In the genomic region with DNA sequence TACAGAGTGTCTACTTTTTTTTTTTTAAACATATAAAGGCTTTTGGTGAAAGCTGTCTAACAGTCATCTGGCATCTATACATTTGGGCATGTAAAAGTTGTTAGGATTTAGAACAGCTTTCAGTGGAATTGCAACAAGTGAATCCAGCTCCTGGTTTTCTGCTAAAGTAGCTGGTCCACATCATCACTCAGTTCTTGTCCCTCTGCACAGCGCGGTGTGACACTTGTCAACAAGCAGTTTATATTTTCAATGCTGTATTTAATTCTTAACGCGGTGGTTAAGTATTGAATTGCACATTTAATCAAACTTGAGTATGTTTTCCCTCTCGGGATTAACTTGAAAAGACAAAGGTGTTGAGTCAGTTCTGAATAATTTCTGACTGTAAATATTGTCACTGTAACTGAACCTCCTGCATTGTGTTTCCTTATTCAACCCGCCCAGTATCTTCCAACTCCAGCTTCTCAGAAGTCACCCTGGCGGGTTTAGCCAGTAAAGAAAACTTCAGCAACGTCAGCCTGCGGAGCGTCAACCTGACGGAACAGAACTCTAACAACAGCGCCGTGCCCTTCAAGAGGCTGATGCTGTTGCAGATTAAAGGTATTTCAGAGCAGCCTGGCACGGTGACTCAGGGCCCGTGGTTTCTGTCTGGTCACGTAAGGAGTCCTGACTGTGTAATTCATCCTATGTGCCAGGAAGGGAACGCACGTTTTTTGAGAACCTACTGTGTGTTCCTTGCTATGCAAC, we compare ENCODE assay signal across 8 cellular contexts.
DNase-seq lines count a peak whose midpoint lies in the region; ATAC-seq, FAIRE-seq and TF ChIP-seq lines count a peak whose summit lies in the region.
"Not testable (repeated sequence)": the region's sequence is repeated elsewhere in the genome, so short reads cannot be mapped to it uniquely, and the experiment has no call there.

No MANE protein-coding gene starts in this region.

- CTCF ChIA-PET in A549 (lab: Yijun Ruan, JAX), result interaction anchor here (0.8 to 3.1 kb wide), 10 partner anchors 8 to 303 kb away, joined by 3 to 32 read pairs (median 4); no protein-coding TSS in a partner anchor
- CTCF ChIA-PET in activated CD4-positive, alpha-beta memory T cell treated with anti-CD3 and anti-CD28 coated beads, Interleukin-2, amount 10 ng/mL, durations not matched to agents 7 days and 5 days (lab: Charles Lee), result interaction anchor here (1.1 to 2.6 kb wide), 3 partner anchors 8 to 52 kb away, joined by 3 to 16 read pairs (median 10); no protein-coding TSS in a partner anchor
- CTCF ChIA-PET in endothelial cell of umbilical vein (lab: Charles Lee), result interaction anchor here (1.7 to 3.4 kb wide), 2 partner anchors 8 to 25 kb away, joined by 10 read pairs; no protein-coding TSS in a partner anchor
- CTCF ChIA-PET in naive thymus-derived CD4-positive, alpha-beta T cell (lab: Charles Lee), result interaction anchor here (0.8 to 2.8 kb wide), 6 partner anchors 8 to 23 kb away, joined by 3 to 9 read pairs (median 4); no protein-coding TSS in a partner anchor

- peaks cover 71% of the 10 kb centered on the region for H3K36me3 Mint-ChIP-seq in activated CD4-positive, alpha-beta memory T cell treated with anti-CD3 and anti-CD28 coated beads, Interleukin-2, amount 10 ng/mL, durations not matched to agents 7 days and 5 days (ENCODE audit: low read depth)
- H3K36me3 Mint-ChIP-seq in naive thymus-derived CD4-positive, alpha-beta T cell, result peaks cover 0 to 20% (median 0%) of the 10 kb centered on the region in 5 donors

- peaks cover 21% of the 10 kb centered on the region for H3K9me3 Mint-ChIP-seq in activated CD4-positive, alpha-beta memory T cell treated with anti-CD3 and anti-CD28 coated beads, Interleukin-2, amount 10 ng/mL, durations not matched to agents 7 days and 5 days
- H3K9me3 Mint-ChIP-seq in naive thymus-derived CD4-positive, alpha-beta T cell, result not testable (repeated sequence)

- TF ChIP-seq POLR2A in A549 (IDR thresholded peaks at IDR 0.05; ENCODE audit: low read length); endothelial cell of umbilical vein (IDR thresholded peaks at IDR 0.05; ENCODE audit: low read depth, low read length): not testable (repeated sequence)

- intact Hi-C loops in endothelial cell of umbilical vein (cut with micrococcal nuclease), result not testable (repeated sequence)
- intact Hi-C loops in naive thymus-derived CD4-positive, alpha-beta T cell (cut with micrococcal nuclease), result loop anchor here (1.0 kb wide), 2 partner anchors 8 to 9 kb away; no protein-coding TSS in a partner anchor

- TF ChIP-seq EP300 in A549 (IDR thresholded peaks at IDR 0.05), result peak in 1 of 2 experiments; percentile 41; a peak in 1 of 5 replicates

- not testable (repeated sequence) for H2AFZ ChIP-seq in endothelial cell of umbilical vein (ENCODE audit: low read depth, low read length)

- dilution Hi-C loops in endothelial cell of umbilical vein (cut with MboI; ENCODE audit: extremely low pct_ligation_motif_present, low sequenced_read_pairs), result not testable (repeated sequence)

- TF ChIP-seq RAD21 in A549 (conservative IDR thresholded peaks at IDR 0.05 in 1 of 2, IDR thresholded peaks at IDR 0.05 in 1 of 2), result not testable (repeated sequence)

- not testable (repeated sequence) for TF ChIP-seq CTCF in A549 (IDR thresholded peaks at IDR 0.05); endothelial cell of umbilical vein (IDR thresholded peaks at IDR 0.05; ENCODE audit: extremely low read depth in 1 of 2, insufficient read depth in 1 of 2, low read depth in 1 of 2, low read length in 2 of 2)

- H3K27me3 ChIP-seq in endothelial cell of umbilical vein (ENCODE audit: control insufficient read depth in 2 of 2, insufficient read depth in 2 of 2, low read length in 2 of 2); naive thymus-derived CD4-positive, alpha-beta T cell (ENCODE audit: control insufficient read depth in 2 of 2, insufficient read depth in 2 of 2, low read length in 2 of 2): not testable (repeated sequence)

- not testable (repeated sequence) for H4K20me1 ChIP-seq in endothelial cell of umbilical vein (replicated peaks; ENCODE audit: control insufficient read depth, extremely low read depth, insufficient read depth, low read length)

- not testable (repeated sequence) for BruUV-seq in endothelial cell of umbilical vein (replicated peaks; lab: Mats Ljungman, UMichigan)

- WGBS in A549 (ENCODE audit: missing lambda C conversion rate), result 2% methylated on average over 17 of the region's 18 CpGs

- DNase-seq in A549 (ENCODE audit: low read depth in 1 of 2, low spot score in 1 of 2), result peak in 1 of 2 experiments; percentile 81
- DNase-seq in HT1080 (ENCODE audit: low read depth), result peak; percentile 80
- DNase-seq in SW480 (ENCODE audit: low spot score), result peak; percentile 40
- peak; percentile 87 for DNase-seq in activated CD4-positive, alpha-beta memory T cell treated with anti-CD3 and anti-CD28 coated beads, Interleukin-2, amount 10 ng/mL, durations not matched to agents 7 days and 5 days
- peak; percentile 62 for DNase-seq in activated gamma-delta T cell treated with anti-CD3 and anti-CD28 coated beads, Interleukin-2, amount 50 U/mL, for 16 hours (ENCODE audit: low read depth)
- not testable (repeated sequence) for DNase-seq in endothelial cell of umbilical vein (ENCODE audit: low read depth, low spot score)
- peak in 8 of 9 donors; percentile 32 to 63 (median 52) for DNase-seq in naive thymus-derived CD4-positive, alpha-beta T cell
- DNase-seq in stimulated activated CD4-positive, alpha-beta T cell treated with anti-CD3 and anti-CD28 coated beads, TNF-alpha, amount 100 ng/mL, for 24 hours (ENCODE audit: low read depth in 3 of 3), result peak in 2 of 3 experiments; percentile 61 to 81

- not testable (repeated sequence) for H3K36me3 ChIP-seq in endothelial cell of umbilical vein (ENCODE audit: control insufficient read depth in 2 of 2, extremely low read depth in 1 of 2, insufficient read depth in 2 of 2, low read length in 2 of 2); naive thymus-derived CD4-positive, alpha-beta T cell (ENCODE audit: control insufficient read depth in 2 of 3, insufficient read depth in 3 of 3, low read length in 3 of 3)

- H3K9ac ChIP-seq in endothelial cell of umbilical vein (replicated peaks; ENCODE audit: extremely low read depth, insufficient read depth, low read length), result not testable (repeated sequence)

- H3K4me3 ChIP-seq in A549, result peak overlapping the region; percentile 20; the same call in 1 of the 3 replicates
- H3K4me3 ChIP-seq in endothelial cell of umbilical vein (replicated peaks in 1 of 3; ENCODE audit: insufficient read depth in 1 of 3, low read depth in 1 of 3, low read length in 3 of 3); naive thymus-derived CD4-positive, alpha-beta T cell (ENCODE audit: low read length): not testable (repeated sequence)

- H3K4me2 ChIP-seq in A549, result peak overlapping the region; percentile 68
- not testable (repeated sequence) for H3K4me2 ChIP-seq in endothelial cell of umbilical vein (ENCODE audit: insufficient read depth, low read length)

- H3K4me3 Mint-ChIP-seq in activated CD4-positive, alpha-beta memory T cell treated with anti-CD3 and anti-CD28 coated beads, Interleukin-2, amount 10 ng/mL, durations not matched to agents 7 days and 5 days, result peak overlapping the region; percentile 57
- H3K4me3 Mint-ChIP-seq in naive thymus-derived CD4-positive, alpha-beta T cell, result peak overlapping the region; percentile 39 to 83 (median 69)

- H3K27me3 Mint-ChIP-seq in activated CD4-positive, alpha-beta memory T cell treated with anti-CD3 and anti-CD28 coated beads, Interleukin-2, amount 10 ng/mL, durations not matched to agents 7 days and 5 days; naive thymus-derived CD4-positive, alpha-beta T cell: not testable (repeated sequence)

- FAIRE-seq in A549 (lab: Jason Lieb, UNC) (peak; percentile 93), endothelial cell of umbilical vein (lab: Jason Lieb, UNC) (peak; percentile 50)

- peak; percentile 93 to 94 for ATAC-seq in A549
- ATAC-seq in naive thymus-derived CD4-positive, alpha-beta T cell, result peak; percentile 93

- POLR2A ChIA-PET in A549 (lab: Yijun Ruan, JAX); endothelial cell of umbilical vein (lab: Charles Lee): not testable (repeated sequence)
- POLR2A ChIA-PET in activated CD4-positive, alpha-beta memory T cell treated with anti-CD3 and anti-CD28 coated beads, Interleukin-2, amount 10 ng/mL, durations not matched to agents 7 days and 5 days (lab: Charles Lee), result interaction anchor here (0.6 to 3.6 kb wide), 6 partner anchors 8 to 623 kb away, joined by 3 to 39 read pairs (median 12); no protein-coding TSS in a partner anchor
- POLR2A ChIA-PET in naive thymus-derived CD4-positive, alpha-beta T cell (lab: Charles Lee), result interaction anchor here (2.3 kb wide), 1 partner anchor 9 kb away, joined by 15 read pairs; no protein-coding TSS in a partner anchor

- H3K4me1 ChIP-seq in A549, result peaks cover 17% of the 10 kb centered on the region
- H3K4me1 ChIP-seq in endothelial cell of umbilical vein (ENCODE audit: control insufficient read depth, extremely low read depth, insufficient read depth, low read length), result not testable (repeated sequence)
- peaks cover 31 to 48% of the 10 kb centered on the region in 2 donors for H3K4me1 ChIP-seq in naive thymus-derived CD4-positive, alpha-beta T cell (ENCODE audit: control insufficient read depth in 2 of 2, insufficient read depth in 2 of 2, low read length in 2 of 2)

- H3K79me2 ChIP-seq in endothelial cell of umbilical vein (ENCODE audit: control insufficient read depth, insufficient read depth, low read length), result not testable (repeated sequence)

- peaks cover 83% of the 10 kb centered on the region for H3K4me1 Mint-ChIP-seq in activated CD4-positive, alpha-beta memory T cell treated with anti-CD3 and anti-CD28 coated beads, Interleukin-2, amount 10 ng/mL, durations not matched to agents 7 days and 5 days
- peaks cover 28 to 71% (median 57%) of the 10 kb centered on the region in 7 donors for H3K4me1 Mint-ChIP-seq in naive thymus-derived CD4-positive, alpha-beta T cell

- H3K27ac ChIP-seq in A549, result peak overlapping the region; percentile 72 to 86
- H3K27ac ChIP-seq in endothelial cell of umbilical vein (ENCODE audit: insufficient read depth, low read depth, low read length); naive thymus-derived CD4-positive, alpha-beta T cell (ENCODE audit: low read depth, low read length): not testable (repeated sequence)

- peak overlapping the region; percentile 98 for H3K27ac Mint-ChIP-seq in activated CD4-positive, alpha-beta memory T cell treated with anti-CD3 and anti-CD28 coated beads, Interleukin-2, amount 10 ng/mL, durations not matched to agents 7 days and 5 days
- H3K27ac Mint-ChIP-seq in naive thymus-derived CD4-positive, alpha-beta T cell, result peak overlapping the region; percentile 6 to 94 (median 86)

- H3K9me1 ChIP-seq in endothelial cell of umbilical vein (replicated peaks; ENCODE audit: control insufficient read depth, extremely low read depth, insufficient read depth, low read length), result not testable (repeated sequence)

- not testable (repeated sequence) for H3K9me3 ChIP-seq in A549; endothelial cell of umbilical vein (replicated peaks; ENCODE audit: control insufficient read depth, insufficient read depth, low read length); naive thymus-derived CD4-positive, alpha-beta T cell (ENCODE audit: control insufficient read depth in 2 of 3, low read length in 3 of 3)
